37 cellular contexts compared by ENCODE assay signal in the genomic region with DNA sequence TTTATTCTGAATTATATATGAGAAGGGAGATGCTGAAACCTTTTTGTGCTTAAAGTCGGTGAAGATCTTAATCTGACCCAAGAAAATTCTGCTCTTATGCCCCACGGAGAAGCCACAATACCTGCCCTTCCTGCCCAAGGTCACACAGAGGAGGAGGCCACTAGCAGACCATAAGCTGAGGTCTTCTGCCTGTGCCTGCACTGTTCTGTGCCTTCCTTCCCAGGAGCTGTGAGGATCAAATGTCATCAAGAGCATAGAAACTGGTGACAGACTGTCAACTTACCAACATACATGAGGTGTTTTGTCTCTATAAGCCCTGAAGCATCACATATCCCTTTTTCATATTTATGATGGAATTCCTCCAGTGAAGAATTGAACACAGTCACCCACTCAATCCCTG.
"Had no signal": no experiment of that assay in that cellular context is flagged by ENCODE, and none has a peak within 500 bp of the region (broad histone marks: within the 10 kb centered on the region; RNA-seq: fewer than 3 reads in every experiment).

No MANE protein-coding gene starts in this region.

- H3K4me3 Mint-ChIP-seq: activated B cell treated with CpG ODN at 0.5 μM for 24 hours; activated CD4-positive, alpha-beta memory T cell treated with anti-CD3 and anti-CD28 coated beads for 36 hours; activated CD4-positive, alpha-beta T cell treated with anti-CD3 and anti-CD28 coated beads, Interleukin-2, amount 10 ng/mL, durations not matched to agents 24 days and 14 days; activated CD8-positive, alpha-beta T cell treated with anti-CD3 and anti-CD28 coated beads for 36 hours; activated naive CD4-positive, alpha-beta T cell treated with anti-CD3 and anti-CD28 coated beads for 36 hours; activated naive CD8-positive, alpha-beta T cell treated with anti-CD3 and anti-CD28 coated beads for 36 hours; activated T-cell treated with anti-CD3 and anti-CD28 coated beads, Interleukin-2, amount 50 U/mL, for 4 hours; activated T-cell treated with anti-CD3 and anti-CD28 coated beads, Interleukin-2, amount 50 U/mL, for 72 hours; activated T-helper 1 cell treated with anti-CD3 and anti-CD28 coated beads, Interleukin-12 subunit alpha, Interleukin-12 subunit beta, Interleukin-2, Interleukin-4 antibody, amounts not matched to agents 30 ng/mL and 10 ng/mL and 1 ng/mL, durations not matched to agents 14 hours and 24 hours and 36 hours; activated T-helper 17 cell treated with anti-CD3 and anti-CD28 coated beads, Interleukin-2, amount 50 U/mL, for 72 hours; brain; central memory CD8-positive, alpha-beta T cell; T-helper 1 cell treated with Interleukin-12 subunit alpha and Interleukin-12 subunit beta and Interleukin-4 antibody, amounts not matched to agents 30 μg/mL and 1 μg/mL, for 36 hours; T-helper 2 cell treated with Interferon-gamma antibody and Interleukin-4, amounts not matched to agents 5 μg/mL and 100 μg/mL, for 36 hours had no signal

- ATAC-seq: activated CD8-positive, alpha-beta T cell treated with anti-CD3 and anti-CD28 coated beads for 36 hours; activated naive CD4-positive, alpha-beta T cell treated with anti-CD3 and anti-CD28 coated beads, Interleukin-2, amount 50 U/mL, for 72 hours; activated T-cell treated with anti-CD3 and anti-CD28 coated beads, Interleukin-2, amount 50 U/mL, for 4 hours; activated T-cell treated with anti-CD3 and anti-CD28 coated beads, Interleukin-2, amount 50 U/mL, for 72 hours; activated T-helper 17 cell treated with anti-CD3 and anti-CD28 coated beads, Interleukin-2, amount 50 U/mL, for 72 hours had no signal

- FAIRE-seq: bronchial epithelial cell, TTC549 had no signal

- H3K36me3 Mint-ChIP-seq: activated CD4-positive, alpha-beta memory T cell treated with anti-CD3 and anti-CD28 coated beads for 36 hours; activated naive CD4-positive, alpha-beta T cell treated with anti-CD3 and anti-CD28 coated beads, Interleukin-2, amount 50 U/mL, for 72 hours; activated naive CD8-positive, alpha-beta T cell treated with anti-CD3 and anti-CD28 coated beads for 36 hours; brain had no signal

- H3K27me3 ChIP-seq: adrenal gland, cardiac muscle cell had no signal

- H3K9me3 Mint-ChIP-seq: activated B cell treated with CpG ODN at 0.5 μM for 24 hours; activated CD4-positive, alpha-beta memory T cell treated with anti-CD3 and anti-CD28 coated beads for 36 hours; activated CD4-positive, alpha-beta T cell treated with anti-CD3 and anti-CD28 coated beads, Interleukin-2, amount 10 ng/mL, durations not matched to agents 24 days and 14 days; activated CD8-positive, alpha-beta T cell treated with anti-CD3 and anti-CD28 coated beads for 36 hours; activated naive CD4-positive, alpha-beta T cell treated with anti-CD3 and anti-CD28 coated beads for 36 hours; activated T-cell treated with anti-CD3 and anti-CD28 coated beads, Interleukin-2, amount 50 U/mL, for 4 hours; activated T-helper 1 cell treated with anti-CD3 and anti-CD28 coated beads, Interleukin-12 subunit alpha, Interleukin-12 subunit beta, Interleukin-2, Interleukin-4 antibody, amounts not matched to agents 30 ng/mL and 10 ng/mL and 1 ng/mL, durations not matched to agents 14 hours and 24 hours and 36 hours; activated T-helper 17 cell treated with anti-CD3 and anti-CD28 coated beads, Interleukin-2, amount 50 U/mL, for 72 hours; central memory CD8-positive, alpha-beta T cell had no signal

- H3K4me1 ChIP-seq: adrenal gland had no signal

- H3K27ac Mint-ChIP-seq: activated B cell treated with CpG ODN at 0.5 μM for 24 hours; activated CD4-positive, alpha-beta memory T cell treated with anti-CD3 and anti-CD28 coated beads for 36 hours; activated CD4-positive, alpha-beta T cell treated with anti-CD3 and anti-CD28 coated beads, Interleukin-2, amount 10 ng/mL, durations not matched to agents 24 days and 14 days; activated CD8-positive, alpha-beta T cell treated with anti-CD3 and anti-CD28 coated beads for 36 hours; activated naive CD4-positive, alpha-beta T cell treated with anti-CD3 and anti-CD28 coated beads for 36 hours; activated naive CD4-positive, alpha-beta T cell treated with anti-CD3 and anti-CD28 coated beads, Interleukin-2, amount 50 U/mL, for 72 hours; activated naive CD8-positive, alpha-beta T cell treated with anti-CD3 and anti-CD28 coated beads for 36 hours; activated T-cell treated with anti-CD3 and anti-CD28 coated beads, Interleukin-2, amount 50 U/mL, for 72 hours; activated T-helper 1 cell treated with anti-CD3 and anti-CD28 coated beads, Interleukin-12 subunit alpha, Interleukin-12 subunit beta, Interleukin-2, Interleukin-4 antibody, amounts not matched to agents 30 ng/mL and 10 ng/mL and 1 ng/mL, durations not matched to agents 14 hours and 24 hours and 36 hours; activated T-helper 17 cell treated with anti-CD3 and anti-CD28 coated beads, Interleukin-2, amount 50 U/mL, for 72 hours; brain; T-helper 1 cell treated with Interleukin-12 subunit alpha and Interleukin-12 subunit beta and Interleukin-4 antibody, amounts not matched to agents 30 μg/mL and 1 μg/mL, for 36 hours; T-helper 2 cell treated with Interferon-gamma antibody and Interleukin-4, amounts not matched to agents 5 μg/mL and 100 μg/mL, for 36 hours had no signal

- DNase-seq: activated B cell treated with CpG ODN at 0.5 μM for 24 hours; activated CD4-positive, alpha-beta memory T cell treated with anti-CD3 and anti-CD28 coated beads for 36 hours; activated CD4-positive, alpha-beta T cell treated with anti-CD3 and anti-CD28 coated beads for 4 hours; activated CD4-positive, alpha-beta T cell treated with anti-CD3 and anti-CD28 coated beads, Interleukin-2, amount 50 U/mL, for 1 hour; activated CD4-positive, alpha-beta T cell treated with anti-CD3 and anti-CD28 coated beads, Interleukin-2, amount 50 U/mL, for 4 hours; activated CD4-positive, CD25-positive, alpha-beta regulatory T cell treated with anti-CD3 and anti-CD28 coated beads, Interleukin-2, amount 50 U/mL, for 72 hours; activated CD8-positive, alpha-beta memory T cell treated with anti-CD3 and anti-CD28 coated beads, Interleukin-2, amount 50 U/mL, for 4 hours; activated CD8-positive, alpha-beta T cell treated with anti-CD3 and anti-CD28 coated beads for 36 hours; activated effector memory CD4-positive, alpha-beta T cell treated with anti-CD3 and anti-CD28 coated beads, Interleukin-2, amount 50 U/mL, for 16 hours; activated gamma-delta T cell treated with Interleukin-2 at 50 U/mL for 16 hours; activated naive CD4-positive, alpha-beta T cell; activated naive CD4-positive, alpha-beta T cell treated with anti-CD3 and anti-CD28 coated beads for 36 hours; activated naive CD4-positive, alpha-beta T cell treated with anti-CD3 and anti-CD28 coated beads, Interleukin-2, amount 50 U/mL, for 16 hours; activated naive CD8-positive, alpha-beta T cell treated with anti-CD3 and anti-CD28 coated beads for 36 hours; activated T-cell treated with anti-CD3 and anti-CD28 coated beads for 4 hours; activated T-cell treated with anti-CD3 and anti-CD28 coated beads, Interleukin-2, amount 50 U/mL, for 1 hour; activated T-cell treated with anti-CD3 and anti-CD28 coated beads, Interleukin-2, amount 50 U/mL, for 4 hours; activated T-cell treated with anti-CD3 and anti-CD28 coated beads, Interleukin-2, amount 50 U/mL, for 72 hours; adrenal gland; amniotic stem cell; aorta; caudate nucleus; cerebellar nuclear complex; T-helper 2 cell; T-helper 9 cell had no signal

- H3K4me1 Mint-ChIP-seq: activated CD4-positive, alpha-beta T cell treated with anti-CD3 and anti-CD28 coated beads, Interleukin-2, amount 10 ng/mL, durations not matched to agents 24 days and 14 days; activated T-helper 17 cell treated with anti-CD3 and anti-CD28 coated beads, Interleukin-2, amount 50 U/mL, for 72 hours; central memory CD8-positive, alpha-beta T cell had no signal

- H3K4me3 ChIP-seq: adrenal gland, cardiac muscle cell had no signal

- H3K9me3 ChIP-seq: adrenal gland had no signal

- H3K36me3 ChIP-seq: adrenal gland, cardiac muscle cell had no signal

- H3K27me3 Mint-ChIP-seq: activated B cell treated with CpG ODN at 0.5 μM for 24 hours; activated CD4-positive, alpha-beta memory T cell treated with anti-CD3 and anti-CD28 coated beads for 36 hours; activated CD4-positive, alpha-beta T cell treated with anti-CD3 and anti-CD28 coated beads, Interleukin-2, amount 10 ng/mL, durations not matched to agents 24 days and 14 days; activated CD8-positive, alpha-beta T cell treated with anti-CD3 and anti-CD28 coated beads for 36 hours had no signal

- H3K27ac ChIP-seq: adrenal gland, cardiac muscle cell, VCaP had no signal
